In the genomic region with DNA sequence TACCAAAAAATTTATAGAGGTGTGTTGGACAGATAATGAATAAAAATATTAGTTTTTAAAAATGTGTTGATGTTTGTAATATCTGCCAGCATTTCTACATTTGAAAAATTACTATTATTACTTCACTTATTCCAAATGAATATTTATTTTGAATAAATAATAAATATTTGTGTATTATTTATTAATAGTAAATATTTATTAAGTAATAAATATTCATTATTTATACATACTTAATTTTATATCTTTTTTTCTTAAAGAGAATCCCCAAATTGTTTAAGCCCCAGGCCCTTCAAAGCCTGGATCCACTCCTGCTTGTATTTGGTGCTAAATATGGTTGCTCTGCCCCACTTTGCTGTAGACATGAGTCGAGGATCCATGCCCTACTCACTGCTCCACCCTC, we compare ENCODE assay signal across 1 cellular context.
TF ChIP-seq lines count a peak whose summit lies in the region.

No MANE protein-coding gene starts in this region.

TF ChIP-seq in GM23338, 12 proteins besides CTCF, POLR2A, EP300 and RAD21 (continued from another document):
- TF ChIP-seq ZNF114 (CRISPR knock-in tag; IDR thresholded peaks at IDR 0.05): no peak
- TF ChIP-seq EZH2phosphoT487 (IDR thresholded peaks at IDR 0.05; ENCODE audit: unreplicated experiment): no peak
- no peak for TF ChIP-seq EZH2 (IDR thresholded peaks at IDR 0.05; ENCODE audit: low read depth, unreplicated experiment)
- TF ChIP-seq STAT1 (IDR thresholded peaks at IDR 0.05; ENCODE audit: unreplicated experiment): no peak
- TF ChIP-seq, protein P1, sequence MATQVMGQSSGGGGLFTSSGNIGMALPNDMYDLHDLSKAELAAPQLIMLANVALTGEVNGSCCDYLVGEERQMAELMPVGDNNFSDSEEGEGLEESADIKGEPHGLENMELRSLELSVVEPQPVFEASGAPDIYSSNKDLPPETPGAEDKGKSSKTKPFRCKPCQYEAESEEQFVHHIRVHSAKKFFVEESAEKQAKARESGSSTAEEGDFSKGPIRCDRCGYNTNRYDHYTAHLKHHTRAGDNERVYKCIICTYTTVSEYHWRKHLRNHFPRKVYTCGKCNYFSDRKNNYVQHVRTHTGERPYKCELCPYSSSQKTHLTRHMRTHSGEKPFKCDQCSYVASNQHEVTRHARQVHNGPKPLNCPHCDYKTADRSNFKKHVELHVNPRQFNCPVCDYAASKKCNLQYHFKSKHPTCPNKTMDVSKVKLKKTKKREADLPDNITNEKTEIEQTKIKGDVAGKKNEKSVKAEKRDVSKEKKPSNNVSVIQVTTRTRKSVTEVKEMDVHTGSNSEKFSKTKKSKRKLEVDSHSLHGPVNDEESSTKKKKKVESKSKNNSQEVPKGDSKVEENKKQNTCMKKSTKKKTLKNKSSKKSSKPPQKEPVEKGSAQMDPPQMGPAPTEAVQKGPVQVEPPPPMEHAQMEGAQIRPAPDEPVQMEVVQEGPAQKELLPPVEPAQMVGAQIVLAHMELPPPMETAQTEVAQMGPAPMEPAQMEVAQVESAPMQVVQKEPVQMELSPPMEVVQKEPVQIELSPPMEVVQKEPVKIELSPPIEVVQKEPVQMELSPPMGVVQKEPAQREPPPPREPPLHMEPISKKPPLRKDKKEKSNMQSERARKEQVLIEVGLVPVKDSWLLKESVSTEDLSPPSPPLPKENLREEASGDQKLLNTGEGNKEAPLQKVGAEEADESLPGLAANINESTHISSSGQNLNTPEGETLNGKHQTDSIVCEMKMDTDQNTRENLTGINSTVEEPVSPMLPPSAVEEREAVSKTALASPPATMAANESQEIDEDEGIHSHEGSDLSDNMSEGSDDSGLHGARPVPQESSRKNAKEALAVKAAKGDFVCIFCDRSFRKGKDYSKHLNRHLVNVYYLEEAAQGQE (IDR thresholded peaks at IDR 0.05; ENCODE audit: unreplicated experiment): no peak
- no peak for TF ChIP-seq POLR2AphosphoS5 (IDR thresholded peaks at IDR 0.05; ENCODE audit: low read depth)
- no peak for TF ChIP-seq NANOG (IDR thresholded peaks at IDR 0.05; ENCODE audit: borderline replicate concordance)
- no peak for TF ChIP-seq CREB1 (CRISPR knock-in tag; IDR thresholded peaks at IDR 0.05; ENCODE audit: low read depth)
